In genomic region chr16:57305159-57305811, GRCh38 we compare ENCODE assay signal across 1 cellular context.
TF ChIP-seq lines count a peak whose summit lies in the region.

No MANE protein-coding gene starts in this region.

TF ChIP-seq in HepG2, 621 proteins besides CTCF, POLR2A, EP300 and RAD21 (continues in another document):
- TF ChIP-seq SPEN (CRISPR knock-in tag; IDR thresholded peaks at IDR 0.05; ENCODE audit: low read depth) (0 out of 2 replicates have a peak, but pooled peaks have one; percentile 31), ZNF180 (CRISPR knock-in tag; IDR thresholded peaks at IDR 0.05; ENCODE audit: borderline replicate concordance, low read depth) (no peak), SRSF9 (IDR thresholded peaks at IDR 0.05; ENCODE audit: borderline replicate concordance, insufficient read depth, low read depth, low read length, poor library complexity, severe bottlenecking) (no peak), ATF7-NPFF (CRISPR knock-in tag; IDR thresholded peaks at IDR 0.05; ENCODE audit: low read depth) (0 out of 2 replicates have a peak, but pooled peaks have one; percentile 29), ZBTB10 (CRISPR knock-in tag; IDR thresholded peaks at IDR 0.05; ENCODE audit: borderline replicate concordance) (no peak), SYNCRIP (IDR thresholded peaks at IDR 0.05; ENCODE audit: insufficient read depth, low read depth, low read length) (no peak), TAF1 (CRISPR knock-in tag; IDR thresholded peaks at IDR 0.05) (no peak), THRA (CRISPR knock-in tag; IDR thresholded peaks at IDR 0.05; ENCODE audit: borderline replicate concordance) (no peak), NPAS2 (CRISPR knock-in tag; IDR thresholded peaks at IDR 0.05; ENCODE audit: borderline replicate concordance) (no peak), MLX (CRISPR knock-in tag; IDR thresholded peaks at IDR 0.05) (peak; percentile 81), PAXIP1 (CRISPR knock-in tag; conservative IDR thresholded peaks at IDR 0.05) (peak; percentile 40; the same call in 1 of the 2 replicates), CHD4 (IDR thresholded peaks at IDR 0.05; ENCODE audit: borderline replicate concordance, low read length) (peak; percentile 87; the same call in 1 of the 2 replicates), YEATS4 (CRISPR knock-in tag; IDR thresholded peaks at IDR 0.05; ENCODE audit: borderline replicate concordance) (peak; percentile 32; the same call in 1 of the 2 replicates), EED (CRISPR knock-in tag; IDR thresholded peaks at IDR 0.05) (no peak), ZNF20 (CRISPR knock-in tag; IDR thresholded peaks at IDR 0.05) (no peak), HBP1 (CRISPR knock-in tag; IDR thresholded peaks at IDR 0.05; ENCODE audit: low read depth) (no peak), FIP1L1 (IDR thresholded peaks at IDR 0.05; ENCODE audit: borderline replicate concordance, insufficient read depth, low read depth, low read length) (no peak), TFAP4 (IDR thresholded peaks at IDR 0.05; ENCODE audit: borderline replicate concordance, low read depth) (no peak), MNT (IDR thresholded peaks at IDR 0.05) (0 out of 2 replicates have a peak, but pooled peaks have one; percentile 11), TBP (CRISPR knock-in tag; IDR thresholded peaks at IDR 0.05) (no peak), ZNF362 (CRISPR knock-in tag; IDR thresholded peaks at IDR 0.05; ENCODE audit: borderline replicate concordance) (peak; percentile 90), ZNF768 (CRISPR knock-in tag; IDR thresholded peaks at IDR 0.05) (no peak), RNF219 (CRISPR knock-in tag; IDR thresholded peaks at IDR 0.05) (no peak), NCOA1 (CRISPR knock-in tag; IDR thresholded peaks at IDR 0.05) (no peak), ZNF816 (CRISPR knock-in tag; IDR thresholded peaks at IDR 0.05; ENCODE audit: borderline replicate concordance) (no peak), CREM (IDR thresholded peaks at IDR 0.05) (no peak), CREM (CRISPR knock-in tag; IDR thresholded peaks at IDR 0.05) (no peak), ZSCAN30 (CRISPR knock-in tag; IDR thresholded peaks at IDR 0.05) (no peak), PITX1 (CRISPR knock-in tag; IDR thresholded peaks at IDR 0.05) (no peak), IRF9 (CRISPR knock-in tag; IDR thresholded peaks at IDR 0.05; ENCODE audit: borderline replicate concordance) (peak; percentile 45; the same call in 1 of the 2 replicates), MED1 (CRISPR knock-in tag; IDR thresholded peaks at IDR 0.05) (peak; percentile 36; the same call in 1 of the 2 replicates)
